In the genomic region with DNA sequence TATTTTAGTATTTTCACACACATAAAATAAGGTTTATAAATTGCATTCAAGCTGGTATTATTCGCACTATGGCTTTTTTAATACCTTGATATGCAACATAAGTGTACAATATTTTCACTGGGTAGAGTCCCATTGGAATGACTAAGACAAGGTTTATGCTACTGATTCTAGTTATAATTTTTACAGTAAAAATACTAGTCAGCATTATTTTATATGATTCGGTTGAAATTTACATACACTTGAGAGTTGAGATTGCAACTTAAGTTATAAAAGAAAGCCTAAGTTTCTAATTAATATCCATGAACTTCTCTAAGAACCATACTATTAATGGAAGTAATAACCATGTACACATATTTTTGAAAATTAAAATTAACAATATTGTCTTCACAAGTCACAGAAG, we compare ENCODE assay signal across 2 cellular contexts.
TF ChIP-seq lines count a peak whose summit lies in the region.

No MANE protein-coding gene starts in this region.

TF ChIP-seq in HepG2, 621 proteins besides CTCF, POLR2A, EP300 and RAD21 (continued from another document):
- TF ChIP-seq, protein P1, sequence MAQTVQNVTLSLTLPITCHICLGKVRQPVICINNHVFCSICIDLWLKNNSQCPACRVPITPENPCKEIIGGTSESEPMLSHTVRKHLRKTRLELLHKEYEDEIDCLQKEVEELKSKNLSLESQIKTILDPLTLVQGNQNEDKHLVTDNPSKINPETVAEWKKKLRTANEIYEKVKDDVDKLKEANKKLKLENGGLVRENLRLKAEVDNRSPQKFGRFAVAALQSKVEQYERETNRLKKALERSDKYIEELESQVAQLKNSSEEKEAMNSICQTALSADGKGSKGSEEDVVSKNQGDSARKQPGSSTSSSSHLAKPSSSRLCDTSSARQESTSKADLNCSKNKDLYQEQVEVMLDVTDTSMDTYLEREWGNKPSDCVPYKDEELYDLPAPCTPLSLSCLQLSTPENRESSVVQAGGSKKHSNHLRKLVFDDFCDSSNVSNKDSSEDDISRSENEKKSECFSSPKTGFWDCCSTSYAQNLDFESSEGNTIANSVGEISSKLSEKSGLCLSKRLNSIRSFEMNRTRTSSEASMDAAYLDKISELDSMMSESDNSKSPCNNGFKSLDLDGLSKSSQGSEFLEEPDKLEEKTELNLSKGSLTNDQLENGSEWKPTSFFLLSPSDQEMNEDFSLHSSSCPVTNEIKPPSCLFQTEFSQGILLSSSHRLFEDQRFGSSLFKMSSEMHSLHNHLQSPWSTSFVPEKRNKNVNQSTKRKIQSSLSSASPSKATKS (CRISPR knock-in tag; IDR thresholded peaks at IDR 0.05): no peak
- TF ChIP-seq MAFF (IDR thresholded peaks at IDR 0.05; ENCODE audit: low read depth, low read length): peak; percentile 78

TF ChIP-seq in K562, 482 proteins besides CTCF, POLR2A, EP300 and RAD21 (continued from another document):
- TF ChIP-seq POU5F1 (IDR thresholded peaks at IDR 0.05; ENCODE audit: borderline replicate concordance, low read depth, low read length, partially characterized antibody) (no peak), HDAC8 (tag; IDR thresholded peaks at IDR 0.05) (no peak), ZNF316 (IDR thresholded peaks at IDR 0.05) (peak; percentile 94), ZNF217 (CRISPR knock-in tag; IDR thresholded peaks at IDR 0.05) (no peak), ZNF57 (CRISPR knock-in tag; IDR thresholded peaks at IDR 0.05) (no peak), COPS2 (conservative IDR thresholded peaks at IDR 0.05) (no peak), JUNB (CRISPR knock-in tag; conservative IDR thresholded peaks at IDR 0.05) (no peak), ZNF75A (CRISPR knock-in tag; IDR thresholded peaks at IDR 0.05) (no peak), C11orf30 (IDR thresholded peaks at IDR 0.05; ENCODE audit: low read depth) (peak; percentile 83), ARHGAP35 (IDR thresholded peaks at IDR 0.05; ENCODE audit: partially characterized antibody) (no peak), ILK (tag; IDR thresholded peaks at IDR 0.05; ENCODE audit: borderline replicate concordance, low read depth) (no peak), POLR2AphosphoS2 (IDR thresholded peaks at IDR 0.05; ENCODE audit: low read length) (no peak), MAFK (IDR thresholded peaks at IDR 0.05; ENCODE audit: low read length) (peak; percentile 74), ZNF551 (CRISPR knock-in tag; IDR thresholded peaks at IDR 0.05) (no peak), PHTF2 (CRISPR knock-in tag; IDR thresholded peaks at IDR 0.05) (no peak), MAFF (IDR thresholded peaks at IDR 0.05; ENCODE audit: low read length) (peak; percentile 65; the same call in 1 of the 2 replicates), NELFE (IDR thresholded peaks at IDR 0.05; ENCODE audit: insufficient read depth, insufficient read length) (no peak), CTBP1 (IDR thresholded peaks at IDR 0.05; ENCODE audit: borderline replicate concordance) (no peak), STAG1 (CRISPR knock-in tag; IDR thresholded peaks at IDR 0.05; ENCODE audit: borderline replicate concordance) (no peak), ZNF699 (CRISPR knock-in tag; IDR thresholded peaks at IDR 0.05; ENCODE audit: insufficient replicate concordance) (no peak), RBM39 (optimal IDR thresholded peaks at IDR 0.05; ENCODE audit: low read depth, low read length) (no peak), GABPB2 (CRISPR knock-in tag; conservative IDR thresholded peaks at IDR 0.05) (no peak), RFX7 (CRISPR knock-in tag; IDR thresholded peaks at IDR 0.05) (no peak), CBX2 (IDR thresholded peaks at IDR 0.05; ENCODE audit: insufficient read depth, low read length, poor library complexity, severe bottlenecking) (no peak), TGIF2 (CRISPR knock-in tag; IDR thresholded peaks at IDR 0.05) (no peak)
- TF ChIP-seq, protein P2, sequence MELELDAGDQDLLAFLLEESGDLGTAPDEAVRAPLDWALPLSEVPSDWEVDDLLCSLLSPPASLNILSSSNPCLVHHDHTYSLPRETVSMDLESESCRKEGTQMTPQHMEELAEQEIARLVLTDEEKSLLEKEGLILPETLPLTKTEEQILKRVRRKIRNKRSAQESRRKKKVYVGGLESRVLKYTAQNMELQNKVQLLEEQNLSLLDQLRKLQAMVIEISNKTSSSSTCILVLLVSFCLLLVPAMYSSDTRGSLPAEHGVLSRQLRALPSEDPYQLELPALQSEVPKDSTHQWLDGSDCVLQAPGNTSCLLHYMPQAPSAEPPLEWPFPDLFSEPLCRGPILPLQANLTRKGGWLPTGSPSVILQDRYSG (tag; conservative IDR thresholded peaks at IDR 0.05; ENCODE audit: low read depth): no peak
- TF ChIP-seq, protein P3, sequence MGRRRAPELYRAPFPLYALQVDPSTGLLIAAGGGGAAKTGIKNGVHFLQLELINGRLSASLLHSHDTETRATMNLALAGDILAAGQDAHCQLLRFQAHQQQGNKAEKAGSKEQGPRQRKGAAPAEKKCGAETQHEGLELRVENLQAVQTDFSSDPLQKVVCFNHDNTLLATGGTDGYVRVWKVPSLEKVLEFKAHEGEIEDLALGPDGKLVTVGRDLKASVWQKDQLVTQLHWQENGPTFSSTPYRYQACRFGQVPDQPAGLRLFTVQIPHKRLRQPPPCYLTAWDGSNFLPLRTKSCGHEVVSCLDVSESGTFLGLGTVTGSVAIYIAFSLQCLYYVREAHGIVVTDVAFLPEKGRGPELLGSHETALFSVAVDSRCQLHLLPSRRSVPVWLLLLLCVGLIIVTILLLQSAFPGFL (CRISPR knock-in tag; IDR thresholded peaks at IDR 0.05): no peak
- TF ChIP-seq, protein P4, sequence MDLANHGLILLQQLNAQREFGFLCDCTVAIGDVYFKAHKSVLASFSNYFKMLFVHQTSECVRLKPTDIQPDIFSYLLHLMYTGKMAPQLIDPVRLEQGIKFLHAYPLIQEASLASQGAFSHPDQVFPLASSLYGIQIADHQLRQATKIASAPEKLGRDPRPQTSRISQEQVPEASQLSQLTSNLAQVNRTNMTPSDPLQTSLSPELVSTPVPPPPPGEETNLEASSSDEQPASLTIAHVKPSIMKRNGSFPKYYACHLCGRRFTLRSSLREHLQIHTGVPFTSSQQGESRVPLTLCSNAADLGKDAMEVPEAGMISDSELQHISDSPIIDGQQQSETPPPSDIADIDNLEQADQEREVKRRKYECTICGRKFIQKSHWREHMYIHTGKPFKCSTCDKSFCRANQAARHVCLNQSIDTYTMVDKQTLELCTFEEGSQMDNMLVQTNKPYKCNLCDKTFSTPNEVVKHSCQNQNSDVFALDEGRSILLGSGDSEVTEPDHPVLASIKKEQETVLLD (IDR thresholded peaks at IDR 0.05): no peak
- TF ChIP-seq, protein P5, sequence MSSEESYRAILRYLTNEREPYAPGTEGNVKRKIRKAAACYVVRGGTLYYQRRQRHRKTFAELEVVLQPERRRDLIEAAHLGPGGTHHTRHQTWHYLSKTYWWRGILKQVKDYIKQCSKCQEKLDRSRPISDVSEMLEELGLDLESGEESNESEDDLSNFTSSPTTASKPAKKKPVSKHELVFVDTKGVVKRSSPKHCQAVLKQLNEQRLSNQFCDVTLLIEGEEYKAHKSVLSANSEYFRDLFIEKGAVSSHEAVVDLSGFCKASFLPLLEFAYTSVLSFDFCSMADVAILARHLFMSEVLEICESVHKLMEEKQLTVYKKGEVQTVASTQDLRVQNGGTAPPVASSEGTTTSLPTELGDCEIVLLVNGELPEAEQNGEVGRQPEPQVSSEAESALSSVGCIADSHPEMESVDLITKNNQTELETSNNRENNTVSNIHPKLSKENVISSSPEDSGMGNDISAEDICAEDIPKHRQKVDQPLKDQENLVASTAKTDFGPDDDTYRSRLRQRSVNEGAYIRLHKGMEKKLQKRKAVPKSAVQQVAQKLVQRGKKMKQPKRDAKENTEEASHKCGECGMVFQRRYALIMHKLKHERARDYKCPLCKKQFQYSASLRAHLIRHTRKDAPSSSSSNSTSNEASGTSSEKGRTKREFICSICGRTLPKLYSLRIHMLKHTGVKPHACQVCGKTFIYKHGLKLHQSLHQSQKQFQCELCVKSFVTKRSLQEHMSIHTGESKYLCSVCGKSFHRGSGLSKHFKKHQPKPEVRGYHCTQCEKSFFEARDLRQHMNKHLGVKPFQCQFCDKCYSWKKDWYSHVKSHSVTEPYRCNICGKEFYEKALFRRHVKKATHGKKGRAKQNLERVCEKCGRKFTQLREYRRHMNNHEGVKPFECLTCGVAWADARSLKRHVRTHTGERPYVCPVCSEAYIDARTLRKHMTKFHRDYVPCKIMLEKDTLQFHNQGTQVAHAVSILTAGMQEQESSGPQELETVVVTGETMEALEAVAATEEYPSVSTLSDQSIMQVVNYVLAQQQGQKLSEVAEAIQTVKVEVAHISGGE (CRISPR knock-in tag; IDR thresholded peaks at IDR 0.05): no peak
- TF ChIP-seq, protein P6, sequence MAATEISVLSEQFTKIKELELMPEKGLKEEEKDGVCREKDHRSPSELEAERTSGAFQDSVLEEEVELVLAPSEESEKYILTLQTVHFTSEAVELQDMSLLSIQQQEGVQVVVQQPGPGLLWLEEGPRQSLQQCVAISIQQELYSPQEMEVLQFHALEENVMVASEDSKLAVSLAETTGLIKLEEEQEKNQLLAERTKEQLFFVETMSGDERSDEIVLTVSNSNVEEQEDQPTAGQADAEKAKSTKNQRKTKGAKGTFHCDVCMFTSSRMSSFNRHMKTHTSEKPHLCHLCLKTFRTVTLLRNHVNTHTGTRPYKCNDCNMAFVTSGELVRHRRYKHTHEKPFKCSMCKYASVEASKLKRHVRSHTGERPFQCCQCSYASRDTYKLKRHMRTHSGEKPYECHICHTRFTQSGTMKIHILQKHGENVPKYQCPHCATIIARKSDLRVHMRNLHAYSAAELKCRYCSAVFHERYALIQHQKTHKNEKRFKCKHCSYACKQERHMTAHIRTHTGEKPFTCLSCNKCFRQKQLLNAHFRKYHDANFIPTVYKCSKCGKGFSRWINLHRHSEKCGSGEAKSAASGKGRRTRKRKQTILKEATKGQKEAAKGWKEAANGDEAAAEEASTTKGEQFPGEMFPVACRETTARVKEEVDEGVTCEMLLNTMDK (IDR thresholded peaks at IDR 0.05; ENCODE audit: borderline replicate concordance, insufficient read depth, low read depth, low read length, poor library complexity, severe bottlenecking): no peak
